Comparison of ENCODE assay signal across 12 cellular contexts in the genomic region with DNA sequence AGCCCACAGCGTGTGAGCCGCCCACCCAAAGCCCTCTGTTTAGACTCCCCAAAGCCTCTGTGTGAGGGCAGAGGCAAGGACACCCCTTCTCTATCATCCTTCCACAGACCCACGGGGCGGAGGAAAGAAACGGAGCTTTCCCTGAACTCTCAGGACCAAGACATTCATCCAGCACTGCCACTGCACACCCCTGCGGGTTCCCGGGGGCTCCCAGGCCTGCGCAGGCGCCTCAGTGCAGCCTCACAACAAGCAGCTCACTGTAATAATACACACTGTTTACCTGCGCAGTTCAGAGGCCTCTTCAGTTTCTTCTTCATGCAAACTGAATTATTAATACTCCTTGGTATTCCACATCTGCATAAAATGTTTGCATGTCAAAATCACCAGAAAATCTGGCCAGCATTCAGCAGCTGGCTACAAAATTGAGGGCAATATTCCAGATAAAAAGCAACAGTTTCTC. TPM values are rescaled to one million over a fixed set of nuclear protein-coding genes. Genes with fewer than 3 reads are reported as not detected.
DNase-seq lines count a peak whose midpoint lies in the region; ATAC-seq, FAIRE-seq and TF ChIP-seq lines count a peak whose summit lies in the region.
"Had no signal": no experiment of that assay in that cellular context is flagged by ENCODE, and none has a peak within 500 bp of the region (broad histone marks: within the 10 kb centered on the region; RNA-seq: fewer than 3 reads in every experiment).

No MANE protein-coding gene starts in this region.

- in situ Hi-C loops in GM23248 (cut with MboI) (no loop called here), HepG2 (cut with HindIII; ENCODE audit: extremely low pct_ligation_motif_present, low pct_unique_long_range_greater_than_20kb) (no loop called here)

- H4K20me1 ChIP-seq in GM23248 (ENCODE audit: insufficient read depth) (no peaks in the 10 kb centered on the region; the same call in 1 of the 2 replicates), HepG2 (ENCODE audit: insufficient read depth, low read length) (peaks cover 36% of the 10 kb centered on the region)

- peak overlapping the region; percentile 12; the same call in 1 of the 2 replicates for H3K27ac ChIP-seq in GM23248
- peak overlapping the region; percentile 57 for H3K27ac ChIP-seq in cingulate gyrus (ENCODE audit: low read depth, low read length)
- peak overlapping the region; percentile 59 for H3K27ac ChIP-seq in HepG2 (ENCODE audit: extremely low read length, insufficient read depth, low read length)

- no peak for TF ChIP-seq EP300 in HepG2 (IDR thresholded peaks at IDR 0.05; ENCODE audit: low read depth in 2 of 2, low read length in 2 of 2)
- no peak for TF ChIP-seq EP300 in HepG2 (CRISPR knock-in tag; IDR thresholded peaks at IDR 0.05; ENCODE audit: borderline replicate concordance)

- WGBS in GM23248 (ENCODE audit: low coverage in 1 of 2, low lambda C conversion rate in 2 of 2, missing lambda C conversion rate in 2 of 2), 2 experiments = 7 to 10% methylated on average over 10 of the region's 10 CpGs
- 87% methylated on average over 10 of the region's 10 CpGs for WGBS in HepG2 (ENCODE audit: low lambda C conversion rate)

- no peaks in the 10 kb centered on the region for H3K27me3 ChIP-seq in GM23248 (replicated peaks; ENCODE audit: insufficient read depth)
- no peaks in the 10 kb centered on the region for H3K27me3 ChIP-seq in HepG2 (ENCODE audit: control insufficient read depth in 1 of 2, insufficient read depth in 2 of 2, low read length in 2 of 2)
- H3K27me3 ChIP-seq in BE2C = no peaks in the 10 kb centered on the region

- DNase-seq in GM23248 (peak; percentile 59), HepG2 (ENCODE audit: low spot score) (no peak), superior temporal gyrus (ENCODE audit: extremely low spot score) (peak; percentile 48), GM10266 (ENCODE audit: extremely low spot score) (no peak), NOMO-1 (lab: John Stamatoyannopoulos, UW; ENCODE audit: unreplicated experiment in 2 of 2) (no peak), BE2C (no peak)
- DNase-seq: NCI-H446; stimulated activated CD8-positive, alpha-beta memory T cell treated with anti-CD3 and anti-CD28 coated beads, Interleukin-4, amount 100 ng/mL, for 48 hours; T-helper 9 cell had no signal

- CTCF ChIA-PET in HepG2 (lab: Yijun Ruan, JAX; ENCODE audit: low intra/inter-chr PET ratio, low total read pairs) = no interaction called here

- no peaks in the 10 kb centered on the region for H3K9me2 ChIP-seq in GM23248 (ENCODE audit: insufficient read depth)

- ATAC-seq in HepG2 (peak; percentile 7; the same call in 1 of the 3 replicates), HG03457 (IDR thresholded peaks at IDR 0.05; ENCODE audit: unreplicated experiment) (no peak)

- BruUV-seq in HepG2 (replicated peaks; lab: Mats Ljungman, UMichigan) = no TSS peak

- intact Hi-C loops in HepG2 (cut with micrococcal nuclease; ENCODE audit: unreplicated experiment) = loop anchor here (1.0 to 2.0 kb wide), 3 partner anchors 31 to 83 kb away; a partner anchor contains a TSS

- H3K4me3 ChIP-seq in GM23248 = peak overlapping the region; percentile 68
- peak overlapping the region in 1 of 3 experiments; percentile 44; a peak in 1 of 6 replicates for H3K4me3 ChIP-seq in HepG2 (replicated peaks in 1 of 3; ENCODE audit: insufficient read depth in 1 of 3, low read depth in 2 of 3, low read length in 3 of 3)
- H3K4me3 ChIP-seq in BE2C (ENCODE audit: low read depth, low read length) = no peak overlapping the region

- H3K9ac ChIP-seq in GM23248 (peak overlapping the region; percentile 68), HepG2 (ENCODE audit: insufficient read depth, low read depth, low read length) (peak overlapping the region; percentile 21)

- H3K79me2 ChIP-seq in GM23248 (ENCODE audit: insufficient read depth) (no peaks in the 10 kb centered on the region), HepG2 (ENCODE audit: insufficient read depth, low read length) (peaks cover 55% of the 10 kb centered on the region)

- peaks cover 35% of the 10 kb centered on the region for H3K4me1 ChIP-seq in GM23248 (ENCODE audit: insufficient read depth)
- peaks cover 73% of the 10 kb centered on the region for H3K4me1 ChIP-seq in HepG2 (ENCODE audit: insufficient read depth, low read length)
- H3K4me1 ChIP-seq in BE2C = no peaks in the 10 kb centered on the region

- FAIRE-seq in HepG2 (lab: Jason Lieb, UNC) = no peak
- FAIRE-seq: G401.6 had no signal

- TF ChIP-seq POLR2A in HepG2 (IDR thresholded peaks at IDR 0.05; ENCODE audit: insufficient read depth in 1 of 2, low read depth in 2 of 2, low read length in 2 of 2) = no peak

- TF ChIP-seq RAD21 in HepG2 (CRISPR knock-in tag; IDR thresholded peaks at IDR 0.05) = no peak

- H3K4me2 ChIP-seq in GM23248 (ENCODE audit: unreplicated experiment) (peak overlapping the region; percentile 92), HepG2 (ENCODE audit: low read depth, low read length) (peak overlapping the region; percentile 69)

- H3K36me3 ChIP-seq in GM23248 (ENCODE audit: low read depth) (no peaks in the 10 kb centered on the region), HepG2 (replicated peaks in 1 of 2; ENCODE audit: control insufficient read depth in 1 of 2, insufficient read depth in 2 of 2, low read length in 2 of 2) (peaks cover 5 to 9% of the 10 kb centered on the region in 2 experiments; a peak in 1 of 5 replicates), BE2C (no peaks in the 10 kb centered on the region)

- H3F3A ChIP-seq in GM23248 (ENCODE audit: insufficient read depth) = peaks cover 21% of the 10 kb centered on the region

- H2AFZ ChIP-seq in GM23248 = peak overlapping the region; percentile 96
- H2AFZ ChIP-seq in HepG2 (ENCODE audit: low read length) = no peak overlapping the region

- H3K9me3 ChIP-seq in GM23248 (ENCODE audit: low read depth) = no peaks in the 10 kb centered on the region
- H3K9me3 ChIP-seq in HepG2 (ENCODE audit: low read length) = no peaks in the 10 kb centered on the region
- H3K9me3 ChIP-seq in BE2C = no peaks in the 10 kb centered on the region

- POLR2A ChIA-PET in HepG2 (lab: Yijun Ruan, JAX) = interaction anchor here (1.0 to 5.6 kb wide), 5 partner anchors 12 to 86 kb away, joined by 4 to 47 read pairs (median 19); a partner anchor contains a TSS

- TF ChIP-seq CTCF in HepG2 (CRISPR knock-in tag; IDR thresholded peaks at IDR 0.05) (no peak), GM10266 (IDR thresholded peaks at IDR 0.05; ENCODE audit: control insufficient read depth, insufficient read depth, low read depth, missing control alignments) (no peak), BE2C (IDR thresholded peaks at IDR 0.05; ENCODE audit: low read depth, low read length) (no peak)

TF ChIP-seq in HepG2, 621 proteins besides CTCF, POLR2A, EP300 and RAD21 (continues in another document):
- TF ChIP-seq ZFP36 (IDR thresholded peaks at IDR 0.05; ENCODE audit: borderline replicate concordance, low read depth, low read length, partially characterized antibody) = no peak
- TF ChIP-seq, protein P1, sequence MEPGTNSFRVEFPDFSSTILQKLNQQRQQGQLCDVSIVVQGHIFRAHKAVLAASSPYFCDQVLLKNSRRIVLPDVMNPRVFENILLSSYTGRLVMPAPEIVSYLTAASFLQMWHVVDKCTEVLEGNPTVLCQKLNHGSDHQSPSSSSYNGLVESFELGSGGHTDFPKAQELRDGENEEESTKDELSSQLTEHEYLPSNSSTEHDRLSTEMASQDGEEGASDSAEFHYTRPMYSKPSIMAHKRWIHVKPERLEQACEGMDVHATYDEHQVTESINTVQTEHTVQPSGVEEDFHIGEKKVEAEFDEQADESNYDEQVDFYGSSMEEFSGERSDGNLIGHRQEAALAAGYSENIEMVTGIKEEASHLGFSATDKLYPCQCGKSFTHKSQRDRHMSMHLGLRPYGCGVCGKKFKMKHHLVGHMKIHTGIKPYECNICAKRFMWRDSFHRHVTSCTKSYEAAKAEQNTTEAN (CRISPR knock-in tag; conservative IDR thresholded peaks at IDR 0.05) = no peak

RNA-seq across cellular contexts. Expression of a gene that starts 45.6 kb away (rescaled TPM):
- total RNA-seq in GM23248 (2014; rRNA removed; shearing (Covaris generic)) = 3.4 and 10.2 TPM in 2 replicates
- polyA plus RNA-seq in GM23248 (2016; fragmentation: Nextera tagmentation; extraction: Ambion mirVana) = 1.9 and 2.6 TPM in 2 replicates
- 23.3 and 34.3 TPM in 2 replicates for total RNA-seq in HepG2 (2016; rRNA removed; fragmentation: Illumina TruSeq; extraction: Trizol)
- 7.4 and 10.8 TPM in 2 replicates for total RNA-seq in HepG2 (2016; cell fraction: cytosol; rRNA removed; fragmentation: Illumina TruSeq; extraction: Trizol; ENCODE audit: low read depth)
- total RNA-seq in HepG2 (2016; cell fraction: insoluble cytoplasmic fraction; rRNA removed; fragmentation: Illumina TruSeq; extraction: Trizol) = 20.1 and 34.4 TPM in 2 replicates
- 11.6 and 15.7 TPM in 2 replicates for total RNA-seq in HepG2 (2016; cell fraction: membrane; rRNA removed; fragmentation: Illumina TruSeq; extraction: Trizol)
- 37.4 and 38.1 TPM in 2 replicates for total RNA-seq in HepG2 (2016; cell fraction: nucleus; rRNA removed; fragmentation: Illumina TruSeq; extraction: Trizol)
- 32.3 and 34.6 TPM in 2 replicates for polyA plus RNA-seq in HepG2 (2011; rRNA removed)
- 24.8 and 25.8 TPM in 2 replicates for polyA plus RNA-seq in HepG2 (2011; cell fraction: cytosol; rRNA removed)
- polyA plus RNA-seq in HepG2 (2011; cell fraction: nucleus; rRNA removed) = 114 and 118 TPM in 2 replicates
- polyA plus RNA-seq in HepG2 (2012) = 38.7 and 42.0 TPM in 2 replicates
- polyA plus RNA-seq in HepG2 (2016; cell fraction: cytosol; fragmentation: Illumina TruSeq; extraction: Trizol; ENCODE audit: low read depth) = 3.0 and 3.7 TPM in 2 replicates
- 19.3 and 24.8 TPM in 2 replicates for polyA plus RNA-seq in HepG2 (2016; cell fraction: insoluble cytoplasmic fraction; fragmentation: Illumina TruSeq; extraction: Trizol; ENCODE audit: low read depth)
- polyA plus RNA-seq in HepG2 (2016; cell fraction: membrane; fragmentation: Illumina TruSeq; extraction: Trizol; ENCODE audit: low read depth) = 8.1 TPM in 2 replicates
- polyA plus RNA-seq in HepG2 (2016; cell fraction: nucleus; fragmentation: Illumina TruSeq; extraction: Trizol; ENCODE audit: insufficient read depth, low read depth) = 90.8 and 96.3 TPM in 2 replicates
- 1.7 and 32.6 TPM in 2 replicates for polyA minus RNA-seq in HepG2 (2011; rRNA and poly(A)+ RNA removed; ENCODE audit: low replicate concordance)
- 6.9 and 8.0 TPM in 2 replicates for polyA minus RNA-seq in HepG2 (2011; cell fraction: cytosol; rRNA and poly(A)+ RNA removed)
- 46.9 and 49.6 TPM in 2 replicates for polyA minus RNA-seq in HepG2 (2011; cell fraction: nucleus; rRNA and poly(A)+ RNA removed)
- polyA plus RNA-seq in BE2C (2012; ENCODE audit: insufficient read depth, insufficient read length, low read depth) = 2.4 TPM

Comparison
In these comparisons a context has a peak if more than half of its experiments do, and no peak if none do; other contexts are left out.
1. DNase-seq: peak in GM23248 (single experiment) and superior temporal gyrus (single experiment); none in HepG2 (single experiment), GM10266 (single experiment), NOMO-1 (0 of 2) and BE2C (single experiment).
2. Peak in every context shown above with its lines, with median percentiles within 50 percentile points of each other: H3K27ac ChIP-seq.